1 cellular context compared by ENCODE assay signal in the genomic region with DNA sequence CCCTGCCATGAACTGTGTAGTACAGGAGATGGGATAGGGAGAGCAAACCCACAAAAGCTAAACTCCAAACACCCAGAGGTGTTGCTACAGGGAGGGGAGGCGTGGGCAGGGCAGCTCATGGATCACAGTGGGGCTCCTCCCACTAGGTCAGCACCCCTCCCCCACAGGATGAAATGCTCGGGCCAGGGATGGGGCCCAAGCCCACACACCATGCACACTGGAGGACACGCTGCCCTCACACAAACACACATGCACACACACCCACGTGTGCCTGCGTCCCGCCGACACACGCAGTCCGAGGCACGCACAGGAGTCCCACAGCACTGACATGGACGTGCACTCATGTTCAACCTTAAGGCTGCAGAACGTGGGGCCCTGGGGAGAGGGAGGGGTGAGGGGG.
TF ChIP-seq lines count a peak whose summit lies in the region.

No MANE protein-coding gene starts in this region.

TF ChIP-seq in WTC11, 78 proteins besides CTCF, POLR2A, EP300 and RAD21 (continued from another document):
- TF ChIP-seq, protein P1, sequence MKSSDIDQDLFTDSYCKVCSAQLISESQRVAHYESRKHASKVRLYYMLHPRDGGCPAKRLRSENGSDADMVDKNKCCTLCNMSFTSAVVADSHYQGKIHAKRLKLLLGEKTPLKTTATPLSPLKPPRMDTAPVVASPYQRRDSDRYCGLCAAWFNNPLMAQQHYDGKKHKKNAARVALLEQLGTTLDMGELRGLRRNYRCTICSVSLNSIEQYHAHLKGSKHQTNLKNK (CRISPR knock-in tag; IDR thresholded peaks at IDR 0.05), result no peak
- TF ChIP-seq, protein P2, sequence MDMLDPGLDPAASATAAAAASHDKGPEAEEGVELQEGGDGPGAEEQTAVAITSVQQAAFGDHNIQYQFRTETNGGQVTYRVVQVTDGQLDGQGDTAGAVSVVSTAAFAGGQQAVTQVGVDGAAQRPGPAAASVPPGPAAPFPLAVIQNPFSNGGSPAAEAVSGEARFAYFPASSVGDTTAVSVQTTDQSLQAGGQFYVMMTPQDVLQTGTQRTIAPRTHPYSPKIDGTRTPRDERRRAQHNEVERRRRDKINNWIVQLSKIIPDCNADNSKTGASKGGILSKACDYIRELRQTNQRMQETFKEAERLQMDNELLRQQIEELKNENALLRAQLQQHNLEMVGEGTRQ (CRISPR knock-in tag; IDR thresholded peaks at IDR 0.05), result no peak
